25 cellular contexts compared by ENCODE assay signal in the genomic region with DNA sequence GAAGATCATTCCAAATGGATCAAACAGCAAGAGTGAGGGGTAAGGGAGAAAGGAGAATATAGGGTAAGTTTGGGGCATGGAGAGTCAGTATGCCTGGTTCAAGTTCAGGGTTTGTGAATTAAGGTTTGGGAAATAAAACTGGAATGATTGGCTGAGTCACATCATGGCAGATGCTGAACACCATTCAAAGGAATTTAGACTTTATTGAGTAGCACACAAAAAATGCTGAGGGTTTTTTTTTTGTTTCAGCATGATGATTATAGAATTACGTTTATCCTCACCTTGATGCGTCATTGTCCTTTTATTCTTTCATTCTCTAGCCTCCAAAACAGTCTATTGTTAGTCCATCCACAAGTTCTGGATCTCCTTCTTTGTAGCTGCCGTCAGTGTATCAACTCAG.
A peak's percentile ranks its signal among the peaks of the same experiment; 100 is the strongest.
DNase-seq lines count a peak whose midpoint lies in the region; ATAC-seq, FAIRE-seq and TF ChIP-seq lines count a peak whose summit lies in the region.
"Had no signal": no experiment of that assay in that cellular context is flagged by ENCODE, and none has a peak within 500 bp of the region (broad histone marks: within the 10 kb centered on the region; RNA-seq: fewer than 3 reads in every experiment).

No MANE protein-coding gene starts in this region.

- H3K4me2 ChIP-seq in astrocyte (ENCODE audit: low read length) (peak overlapping the region; percentile 42), keratinocyte (ENCODE audit: control insufficient read depth, extremely low read depth, insufficient read depth, low read depth, low read length) (peak overlapping the region; percentile 17)

- H2AFZ ChIP-seq in astrocyte (ENCODE audit: low read depth, low read length): no peak overlapping the region
- peak overlapping the region; percentile 87 for H2AFZ ChIP-seq in keratinocyte (ENCODE audit: control insufficient read depth, low read length)

- H3K4me3 ChIP-seq in AG10803 (ENCODE audit: low read length) (no peak overlapping the region), astrocyte (ENCODE audit: insufficient read depth, low read depth, low read length) (no peak overlapping the region), keratinocyte (ENCODE audit: control insufficient read depth in 2 of 3, extremely low read depth in 1 of 3, insufficient read depth in 2 of 3, low read depth in 1 of 3, low read length in 3 of 3) (no peak overlapping the region)
- H3K4me3 ChIP-seq: dorsolateral prefrontal cortex, ovary had no signal

- H3K9ac ChIP-seq in astrocyte (ENCODE audit: low read length) (peak overlapping the region; percentile 24), keratinocyte (ENCODE audit: control insufficient read depth, extremely low read depth, insufficient read depth, low read length) (no peak overlapping the region)

- H3K9me1 ChIP-seq in keratinocyte (ENCODE audit: control insufficient read depth, extremely low read depth, insufficient read depth, low read length): no peaks in the 10 kb centered on the region

- DNase-seq in AG10803 (ENCODE audit: low read depth) (peak; percentile 64), HFFc6 (peak; percentile 27), astrocyte (ENCODE audit: low read depth) (peak; percentile 77), keratinocyte (ENCODE audit: low read depth, low spot score) (no peak), inferior parietal cortex (ENCODE audit: extremely low spot score) (no peak), caudate nucleus (lab: John Stamatoyannopoulos, UW) (no peak)
- DNase-seq: activated CD4-positive, alpha-beta T cell treated with anti-CD3 and anti-CD28 coated beads, Interleukin-2, amount 50 U/mL, for 4 hours; activated CD8-positive, alpha-beta memory T cell treated with anti-CD3 and anti-CD28 coated beads, Interleukin-2, amount 50 U/mL, for 4 hours; anterior cingulate cortex; CD4-positive, alpha-beta T cell; dorsolateral prefrontal cortex; GOT3; NCI-H1048; NCI-H1930; ovary; stimulated activated naive CD8-positive, alpha-beta T cell treated with anti-CD3 and anti-CD28 coated beads, Interleukin-15, Interleukin-2, amounts not matched to agents 100 U/mL and 50 U/mL, for 24 hours had no signal

- H4K20me1 ChIP-seq in astrocyte (ENCODE audit: insufficient read depth, low read length) (no peaks in the 10 kb centered on the region), keratinocyte (ENCODE audit: control insufficient read depth, extremely low read depth, insufficient read depth, low read length) (no peaks in the 10 kb centered on the region)

- peaks cover 6% of the 10 kb centered on the region for H3K4me1 ChIP-seq in astrocyte (ENCODE audit: insufficient read depth, low read length)
- H3K4me1 ChIP-seq in keratinocyte (ENCODE audit: control insufficient read depth, extremely low read depth, insufficient read depth, low read length): peaks cover 14% of the 10 kb centered on the region

- no peaks in the 10 kb centered on the region for H3K9me3 ChIP-seq in astrocyte (ENCODE audit: insufficient read depth, low read depth, low read length)
- H3K9me3 ChIP-seq in keratinocyte (ENCODE audit: control insufficient read depth, low read depth, low read length): no peaks in the 10 kb centered on the region
- H3K9me3 ChIP-seq: ovary had no signal

- no peak for ATAC-seq in GM19328 (IDR thresholded peaks at IDR 0.05; ENCODE audit: unreplicated experiment)
- ATAC-seq in HG03439 (IDR thresholded peaks at IDR 0.05; ENCODE audit: unreplicated experiment): no peak
- ATAC-seq: activated T-helper 17 cell treated with anti-CD3 and anti-CD28 coated beads, Interleukin-2, amount 50 U/mL, for 72 hours; HepG2; natural killer cell treated with Interleukin-12 subunit alpha and Interleukin-12 subunit beta and Interleukin-15 and Interleukin-18, amount 100 ng/mL, for 72 hours; stimulated activated naive CD8-positive, alpha-beta T cell treated with anti-CD3 and anti-CD28 coated beads, Interleukin-15, Interleukin-2, amounts not matched to agents 100 U/mL and 50 U/mL, for 24 hours had no signal

- H3K36me3 ChIP-seq in astrocyte (ENCODE audit: insufficient read depth, low read length) (no peaks in the 10 kb centered on the region), keratinocyte (ENCODE audit: control insufficient read depth in 2 of 2, extremely low read depth in 1 of 2, insufficient read depth in 2 of 2, low read length in 2 of 2) (no peaks in the 10 kb centered on the region)
- H3K36me3 ChIP-seq: ovary had no signal

- no peaks in the 10 kb centered on the region for H3K79me2 ChIP-seq in astrocyte (ENCODE audit: insufficient read depth, low read length)
- no peaks in the 10 kb centered on the region for H3K79me2 ChIP-seq in keratinocyte (ENCODE audit: control insufficient read depth, insufficient read depth, low read length)

- H3K4me1 Mint-ChIP-seq in HFFc6 (ENCODE audit: low read depth) (peaks cover 30% of the 10 kb centered on the region), astrocyte (ENCODE audit: low read depth, unreplicated experiment) (peaks cover 12% of the 10 kb centered on the region)
- H3K4me1 Mint-ChIP-seq: activated naive CD4-positive, alpha-beta T cell treated with anti-CD3 and anti-CD28 coated beads, Interleukin-2, amount 50 U/mL, for 24 hours; activated T-helper 17 cell treated with anti-CD3 and anti-CD28 coated beads, Interleukin-2, amount 50 U/mL, for 72 hours had no signal

- H3K9me3 Mint-ChIP-seq in HFFc6 (no peaks in the 10 kb centered on the region), astrocyte (ENCODE audit: unreplicated experiment) (peaks cover 2% of the 10 kb centered on the region)
- H3K9me3 Mint-ChIP-seq: activated naive CD4-positive, alpha-beta T cell treated with anti-CD3 and anti-CD28 coated beads, Interleukin-2, amount 50 U/mL, for 24 hours; activated T-helper 17 cell treated with anti-CD3 and anti-CD28 coated beads, Interleukin-2, amount 50 U/mL, for 72 hours; CD4-positive, alpha-beta T cell; natural killer cell treated with Interleukin-12 subunit alpha and Interleukin-12 subunit beta and Interleukin-15 and Interleukin-18, amount 100 ng/mL, for 72 hours; T-helper 2 cell treated with Interferon-gamma antibody and Interleukin-4, amounts not matched to agents 5 μg/mL and 100 μg/mL, for 36 hours had no signal

- peak overlapping the region; percentile 35 for H3K27ac ChIP-seq in astrocyte (ENCODE audit: low read depth, low read length)
- H3K27ac ChIP-seq in keratinocyte (ENCODE audit: control insufficient read depth, insufficient read depth, low read length): peak overlapping the region; percentile 16
- H3K27ac ChIP-seq in caudate nucleus (ENCODE audit: low read depth, low read length): no peak overlapping the region
- H3K27ac ChIP-seq: ovary had no signal

- no peak for TF ChIP-seq CTCF in AG10803 (conservative IDR thresholded peaks at IDR 0.05; ENCODE audit: low read length)
- TF ChIP-seq CTCF in HFFc6 (IDR thresholded peaks at IDR 0.05): no peak
- no peak for TF ChIP-seq CTCF in astrocyte (IDR thresholded peaks at IDR 0.05; ENCODE audit: insufficient read depth, low read depth, low read length)
- no peak for TF ChIP-seq CTCF in keratinocyte (optimal IDR thresholded peaks at IDR 0.05 in 1 of 3, IDR thresholded peaks at IDR 0.05 in 1 of 3, conservative IDR thresholded peaks at IDR 0.05 in 1 of 3; ENCODE audit: extremely low read depth in 1 of 3, insufficient read depth in 2 of 3, low read length in 3 of 3)

- dilution Hi-C loops in keratinocyte (cut with MboI; ENCODE audit: extremely low pct_ligation_motif_present, low sequenced_read_pairs): no loop called here

- peak; percentile 65 for FAIRE-seq in astrocyte (lab: Jason Lieb, UNC)
- peak; percentile 95 for FAIRE-seq in keratinocyte (lab: Jason Lieb, UNC)
- FAIRE-seq: endothelial cell of umbilical vein, HepG2, islet of Langerhans had no signal

- H3K27me3 Mint-ChIP-seq in HFFc6 (ENCODE audit: insufficient read depth): peaks cover 5% of the 10 kb centered on the region
- peaks cover 3% of the 10 kb centered on the region for H3K27me3 Mint-ChIP-seq in astrocyte (ENCODE audit: low read depth, unreplicated experiment)

- H3K36me3 Mint-ChIP-seq in HFFc6 (ENCODE audit: low read depth) (no peaks in the 10 kb centered on the region), astrocyte (ENCODE audit: low read depth, unreplicated experiment) (peaks cover 2% of the 10 kb centered on the region)
- H3K36me3 Mint-ChIP-seq: activated naive CD4-positive, alpha-beta T cell treated with anti-CD3 and anti-CD28 coated beads, Interleukin-2, amount 50 U/mL, for 24 hours; natural killer cell treated with Interleukin-12 subunit alpha and Interleukin-12 subunit beta and Interleukin-15 and Interleukin-18, amount 100 ng/mL, for 72 hours had no signal

- peak overlapping the region; percentile 1; the same call in 1 of the 2 replicates for H3K4me3 Mint-ChIP-seq in HFFc6
- H3K4me3 Mint-ChIP-seq in astrocyte (ENCODE audit: unreplicated experiment): peak overlapping the region; percentile 17
- H3K4me3 Mint-ChIP-seq: activated naive CD4-positive, alpha-beta T cell treated with anti-CD3 and anti-CD28 coated beads, Interleukin-2, amount 50 U/mL, for 24 hours; activated T-helper 17 cell treated with anti-CD3 and anti-CD28 coated beads, Interleukin-2, amount 50 U/mL, for 72 hours; CD4-positive, alpha-beta T cell; natural killer cell treated with Interleukin-12 subunit alpha and Interleukin-12 subunit beta and Interleukin-15 and Interleukin-18, amount 100 ng/mL, for 72 hours; T-helper 2 cell treated with Interferon-gamma antibody and Interleukin-4, amounts not matched to agents 5 μg/mL and 100 μg/mL, for 36 hours had no signal

- no peaks in the 10 kb centered on the region for H3K27me3 ChIP-seq in astrocyte (ENCODE audit: insufficient read depth, low read length)
- no peaks in the 10 kb centered on the region for H3K27me3 ChIP-seq in keratinocyte (ENCODE audit: control insufficient read depth, extremely low read depth, insufficient read depth, low read length)
- H3K27me3 ChIP-seq: dorsolateral prefrontal cortex, ovary had no signal

- peak overlapping the region; percentile 27; the same call in 1 of the 2 replicates for H3K27ac Mint-ChIP-seq in HFFc6
- no peak overlapping the region for H3K27ac Mint-ChIP-seq in astrocyte (ENCODE audit: unreplicated experiment)
- H3K27ac Mint-ChIP-seq: activated naive CD4-positive, alpha-beta T cell treated with anti-CD3 and anti-CD28 coated beads, Interleukin-2, amount 50 U/mL, for 24 hours; activated T-helper 17 cell treated with anti-CD3 and anti-CD28 coated beads, Interleukin-2, amount 50 U/mL, for 72 hours; CD4-positive, alpha-beta T cell; natural killer cell treated with Interleukin-12 subunit alpha and Interleukin-12 subunit beta and Interleukin-15 and Interleukin-18, amount 100 ng/mL, for 72 hours; T-helper 2 cell treated with Interferon-gamma antibody and Interleukin-4, amounts not matched to agents 5 μg/mL and 100 μg/mL, for 36 hours had no signal

Comparison
In these comparisons a context has a peak if more than half of its experiments do, and no peak if none do; other contexts are left out.
1. DNase-seq: peak in AG10803 (single experiment), HFFc6 (single experiment) and astrocyte (single experiment); none in keratinocyte (single experiment), inferior parietal cortex (single experiment) and caudate nucleus (0 of 61).